Comparison of ENCODE assay signal across 9 cellular contexts in the genomic region with DNA sequence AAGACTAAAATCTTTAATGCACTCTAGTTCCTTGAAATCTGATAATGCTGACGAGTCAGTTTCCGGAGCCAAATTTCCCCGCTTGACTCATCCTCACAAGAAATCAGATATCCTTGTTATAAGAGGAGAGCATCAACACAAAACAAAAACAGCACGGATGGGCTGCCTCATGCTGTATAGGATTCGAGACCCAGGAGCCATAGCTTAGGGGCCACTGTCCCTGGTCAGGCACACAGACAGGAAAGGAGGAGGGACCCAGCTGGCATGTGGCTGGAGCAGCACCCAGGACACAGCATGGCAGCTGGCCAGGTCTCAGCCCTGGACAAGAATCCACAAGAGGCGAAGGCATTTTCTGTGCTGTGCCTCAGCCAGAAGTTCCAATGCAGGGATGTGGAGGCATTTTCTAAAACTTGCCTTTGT.
DNase-seq lines count a peak whose midpoint lies in the region; ATAC-seq and TF ChIP-seq lines count a peak whose summit lies in the region.
"Had no signal": no experiment of that assay in that cellular context is flagged by ENCODE, and none has a peak within 500 bp of the region (broad histone marks: within the 10 kb centered on the region; RNA-seq: fewer than 3 reads in every experiment).

No MANE protein-coding gene starts in this region.

- H3K4me3 ChIP-seq in sigmoid colon = no peak overlapping the region
- no peak overlapping the region for H3K4me3 ChIP-seq in neural progenitor cell
- no peak overlapping the region for H3K4me3 ChIP-seq in Caco-2 (ENCODE audit: low read depth, low read length)

- DNase-seq in EL (peak; percentile 65), amygdala (lab: John Stamatoyannopoulos, UW) (peak in 45 of 56 donors; percentile 21 to 83 (median 60)), glomerular visceral epithelial cell (ENCODE audit: extremely low spot score) (peak; percentile 15), sigmoid colon (peak; percentile 78), neural progenitor cell (ENCODE audit: low spot score) (no peak), Caco-2 (no peak)
- DNase-seq in stimulated activated naive CD4-positive, alpha-beta T cell treated with Interleukin-2 at 50 U/mL for 16 hours (lab: John Stamatoyannopoulos, UW) = no peak
- DNase-seq: natural killer cell had no signal

- no peak for TF ChIP-seq POLR2A in sigmoid colon (IDR thresholded peaks at IDR 0.05)

- TF ChIP-seq CTCF in sigmoid colon (IDR thresholded peaks at IDR 0.05) = no peak
- no peak for TF ChIP-seq CTCF in neural progenitor cell (IDR thresholded peaks at IDR 0.05)
- no peak for TF ChIP-seq CTCF in Caco-2 (IDR thresholded peaks at IDR 0.05; ENCODE audit: insufficient read depth in 1 of 2, low read depth in 1 of 2, low read length in 1 of 2, severe bottlenecking in 1 of 2, unreplicated experiment in 1 of 2)

- H3K4me3 Mint-ChIP-seq in neural progenitor cell (no peak overlapping the region), Caco-2 (ENCODE audit: unreplicated experiment) (no peak overlapping the region)
- H3K4me3 Mint-ChIP-seq: natural killer cell had no signal

- intact Hi-C loops in sigmoid colon (cut with DNase I) (loop anchor here (5.0 kb wide), 1 partner anchor 112 kb away; a partner anchor contains a TSS), Caco-2 (cut with micrococcal nuclease; ENCODE audit: unreplicated experiment) (no loop called here)

- H3K9me3 Mint-ChIP-seq in neural progenitor cell = peaks cover 11% of the 10 kb centered on the region
- H3K9me3 Mint-ChIP-seq in Caco-2 (ENCODE audit: unreplicated experiment) = peaks cover 20% of the 10 kb centered on the region
- H3K9me3 Mint-ChIP-seq: natural killer cell had no signal

- H3K27ac Mint-ChIP-seq in neural progenitor cell (no peak overlapping the region), Caco-2 (ENCODE audit: unreplicated experiment) (no peak overlapping the region)
- H3K27ac Mint-ChIP-seq: natural killer cell had no signal

- H3K4me1 ChIP-seq in sigmoid colon (peaks cover 0 to 48% (median 39%) of the 10 kb centered on the region in 4 donors), neural progenitor cell (peaks cover 13% of the 10 kb centered on the region), Caco-2 (no peaks in the 10 kb centered on the region)

- no peak overlapping the region for H2AFZ ChIP-seq in neural progenitor cell (replicated peaks)

- H3K4me2 ChIP-seq in neural progenitor cell = no peak overlapping the region

- H3K36me3 ChIP-seq in sigmoid colon = no peaks in the 10 kb centered on the region
- no peaks in the 10 kb centered on the region for H3K36me3 ChIP-seq in neural progenitor cell
- H3K36me3 ChIP-seq in Caco-2 (ENCODE audit: control insufficient read depth, insufficient read depth, low read length) = no peaks in the 10 kb centered on the region; the same call in 1 of the 2 replicates

- CTCF ChIA-PET in Caco-2 (lab: Charles Lee) = interaction anchor here (1.1 kb wide), 1 partner anchor 45 kb away, joined by 3 read pairs; no protein-coding TSS in a partner anchor

- no TSS peak for BruUV-seq in Caco-2 (replicated peaks; lab: Mats Ljungman, UMichigan)

- H3K27ac ChIP-seq in sigmoid colon (peak overlapping the region in 3 of 4 donors; percentile 32 to 75 (median 56)), neural progenitor cell (no peak overlapping the region)

- TF ChIP-seq EP300 in sigmoid colon (IDR thresholded peaks at IDR 0.05) = no peak

- H3K9ac ChIP-seq in neural progenitor cell = no peak overlapping the region

- peaks cover 6% of the 10 kb centered on the region for H3F3A ChIP-seq in neural progenitor cell (ENCODE audit: low read depth)

- H3K36me3 Mint-ChIP-seq in neural progenitor cell = peaks cover 12% of the 10 kb centered on the region
- H3K36me3 Mint-ChIP-seq in Caco-2 (ENCODE audit: insufficient read depth, unreplicated experiment) = no peaks in the 10 kb centered on the region
- H3K36me3 Mint-ChIP-seq: natural killer cell had no signal

- H3K79me2 ChIP-seq in neural progenitor cell (ENCODE audit: low read depth) = no peaks in the 10 kb centered on the region

- H3K4me1 Mint-ChIP-seq in neural progenitor cell = peaks cover 26% of the 10 kb centered on the region
- H3K4me1 Mint-ChIP-seq in Caco-2 (ENCODE audit: low read depth, unreplicated experiment) = peaks cover 13% of the 10 kb centered on the region
- H3K4me1 Mint-ChIP-seq: natural killer cell had no signal

- H3K27me3 ChIP-seq in sigmoid colon (no peaks in the 10 kb centered on the region), neural progenitor cell (no peaks in the 10 kb centered on the region), Caco-2 (replicated peaks; ENCODE audit: control insufficient read depth, insufficient read depth, low read length) (no peaks in the 10 kb centered on the region)

- H3K27me3 Mint-ChIP-seq in neural progenitor cell (ENCODE audit: insufficient read depth, low read depth) = no peaks in the 10 kb centered on the region
- H3K27me3 Mint-ChIP-seq in Caco-2 (ENCODE audit: insufficient read depth, unreplicated experiment) = no peaks in the 10 kb centered on the region

- POLR2A ChIA-PET in Caco-2 (lab: Charles Lee) = no interaction called here

- no peak for ATAC-seq in HG02885 (IDR thresholded peaks at IDR 0.05; ENCODE audit: poor library complexity, unreplicated experiment)
- ATAC-seq: natural killer cell had no signal

- WGBS in sigmoid colon, 2 donors = 79 to 86% methylated on average over 6 of the region's 6 CpGs

- H4K20me1 ChIP-seq in neural progenitor cell (ENCODE audit: low read depth) = no peaks in the 10 kb centered on the region

- H3K9me3 ChIP-seq in sigmoid colon (peaks cover 0 to 9% (median 0%) of the 10 kb centered on the region in 4 donors), neural progenitor cell (ENCODE audit: low read depth) (no peaks in the 10 kb centered on the region), Caco-2 (peaks cover 13% of the 10 kb centered on the region)

Comparison
In these comparisons a context has a peak if more than half of its experiments do, and no peak if none do; other contexts are left out.
1. DNase-seq: peak in EL (single experiment), amygdala (45 of 56), glomerular visceral epithelial cell (single experiment) and sigmoid colon (single experiment); none in stimulated activated naive CD4-positive, alpha-beta T cell treated with Interleukin-2 at 50 U/mL for 16 hours (single experiment), neural progenitor cell (single experiment) and Caco-2 (0 of 2).